In the genomic region with DNA sequence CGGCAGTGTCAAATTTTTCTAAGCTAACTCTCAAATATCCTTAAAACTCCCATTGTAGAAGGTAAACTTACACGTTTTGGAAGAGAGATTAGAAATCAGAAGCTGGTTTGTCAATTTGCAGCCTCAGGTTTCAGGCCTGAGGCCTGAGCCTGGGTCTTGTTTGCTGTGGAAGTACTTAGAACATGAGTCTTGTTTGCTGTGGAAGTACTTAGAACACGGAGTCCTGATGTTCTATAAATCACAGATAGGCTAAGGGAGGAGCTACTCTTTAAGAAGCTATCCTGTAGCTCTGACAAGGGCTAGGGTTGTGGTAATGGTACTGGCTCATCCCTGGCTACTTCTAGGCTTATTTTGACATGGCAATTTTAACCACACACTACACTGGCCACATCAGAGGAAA, we compare ENCODE assay signal across 21 cellular contexts.
DNase-seq lines count a peak whose midpoint lies in the region; ATAC-seq and TF ChIP-seq lines count a peak whose summit lies in the region.
"Had no signal": no experiment of that assay in that cellular context is flagged by ENCODE, and none has a peak within 500 bp of the region (broad histone marks: within the 10 kb centered on the region; RNA-seq: fewer than 3 reads in every experiment).

No MANE protein-coding gene starts in this region.

- peak overlapping the region; percentile 53 for H3K27ac Mint-ChIP-seq in activated T-cell treated with anti-CD3 and anti-CD28 coated beads, Interleukin-2, amount 50 U/mL, for 24 hours
- peak overlapping the region; percentile 57 for H3K27ac Mint-ChIP-seq in central memory CD8-positive, alpha-beta T cell (ENCODE audit: low read depth)
- H3K27ac Mint-ChIP-seq: B cell had no signal

- no peaks in the 10 kb centered on the region for H3K9me3 Mint-ChIP-seq in activated T-cell treated with anti-CD3 and anti-CD28 coated beads, Interleukin-2, amount 50 U/mL, for 24 hours
- no peaks in the 10 kb centered on the region for H3K9me3 Mint-ChIP-seq in central memory CD8-positive, alpha-beta T cell

- ATAC-seq in Panc1 = no peak
- no peak for ATAC-seq in central memory CD8-positive, alpha-beta T cell (replicated peaks; ENCODE audit: extremely low read depth, poor library complexity, severe bottlenecking)
- ATAC-seq in upper lobe of left lung (ENCODE audit: low FRiP score in 2 of 2) = peak; percentile 40 to 78
- ATAC-seq in HG03565 (IDR thresholded peaks at IDR 0.05; ENCODE audit: unreplicated experiment) = no peak
- ATAC-seq in HG03280 (IDR thresholded peaks at IDR 0.05; ENCODE audit: unreplicated experiment) = no peak
- no peak for ATAC-seq in HG02588 (IDR thresholded peaks at IDR 0.05; ENCODE audit: unreplicated experiment)

- H3K27me3 ChIP-seq in Panc1 (ENCODE audit: control insufficient read depth, insufficient read depth, low read length) (no peaks in the 10 kb centered on the region), upper lobe of left lung (no peaks in the 10 kb centered on the region)

- peaks cover 72% of the 10 kb centered on the region for H3K4me1 Mint-ChIP-seq in activated T-cell treated with anti-CD3 and anti-CD28 coated beads, Interleukin-2, amount 50 U/mL, for 24 hours (ENCODE audit: low read depth)
- H3K4me1 Mint-ChIP-seq in central memory CD8-positive, alpha-beta T cell = peaks cover 54% of the 10 kb centered on the region

- peaks cover 51% of the 10 kb centered on the region for H3K36me3 Mint-ChIP-seq in activated T-cell treated with anti-CD3 and anti-CD28 coated beads, Interleukin-2, amount 50 U/mL, for 24 hours (ENCODE audit: low read depth)
- peaks cover 8% of the 10 kb centered on the region for H3K36me3 Mint-ChIP-seq in central memory CD8-positive, alpha-beta T cell (ENCODE audit: insufficient read depth)

- H3K36me3 ChIP-seq in Panc1 (ENCODE audit: control insufficient read depth, insufficient read depth, low read length) (no peaks in the 10 kb centered on the region), upper lobe of left lung (peaks cover 0 to 11% (median 2%) of the 10 kb centered on the region in 4 donors)

- no peaks in the 10 kb centered on the region for H3K9me3 ChIP-seq in Panc1 (ENCODE audit: control insufficient read depth, insufficient read depth, low read depth, low read length)
- no peaks in the 10 kb centered on the region for H3K9me3 ChIP-seq in upper lobe of left lung

- 68 to 75% methylated on average over 3 of the region's 3 CpGs for WGBS in upper lobe of left lung, 2 donors

- DNase-seq in activated T-cell treated with anti-CD3 and anti-CD28 coated beads, Interleukin-2, amount 50 U/mL, for 24 hours = no peak
- DNase-seq in activated T-cell treated with anti-CD3 and anti-CD28 coated beads for 4 hours (no peak), Panc1 (ENCODE audit: low read depth, low spot score) (no peak), upper lobe of left lung (peak in 1 of 2 donors; percentile 49)
- DNase-seq in central memory CD8-positive, alpha-beta T cell (ENCODE audit: low spot score in 2 of 2) = no peak
- DNase-seq: COR-L47, DMS 273 treated with DMSO at 0.1 percent for 48 hours, GDM1, GOT3, NCI-H1417, NCI-H187, NCI-H2107, NCI-H510A, NCI-H774, RPMI8226, SHP77 treated with DMSO at 0.1 percent for 48 hours had no signal

- H3K27me3 Mint-ChIP-seq in activated T-cell treated with anti-CD3 and anti-CD28 coated beads, Interleukin-2, amount 50 U/mL, for 24 hours = no peaks in the 10 kb centered on the region
- H3K27me3 Mint-ChIP-seq in central memory CD8-positive, alpha-beta T cell = no peaks in the 10 kb centered on the region
- H3K27me3 Mint-ChIP-seq: B cell had no signal

- H3K4me3 Mint-ChIP-seq in activated T-cell treated with anti-CD3 and anti-CD28 coated beads, Interleukin-2, amount 50 U/mL, for 24 hours = no peak overlapping the region
- no peak overlapping the region for H3K4me3 Mint-ChIP-seq in central memory CD8-positive, alpha-beta T cell
- H3K4me3 Mint-ChIP-seq: B cell had no signal

- TF ChIP-seq CTCF in Panc1 (IDR thresholded peaks at IDR 0.05) (no peak), upper lobe of left lung (IDR thresholded peaks at IDR 0.05) (no peak)

- H3K4me3 ChIP-seq in Panc1 (ENCODE audit: low read depth in 2 of 2, low read length in 2 of 2) = no peak overlapping the region
- H3K4me3 ChIP-seq in upper lobe of left lung = no peak overlapping the region

- no TSS peak for BruUV-seq in Panc1 (replicated peaks; lab: Mats Ljungman, UMichigan)

- no peak for TF ChIP-seq EP300 in upper lobe of left lung (IDR thresholded peaks at IDR 0.05)

- TF ChIP-seq POLR2A in upper lobe of left lung (IDR thresholded peaks at IDR 0.05) = no peak

- intact Hi-C loops in Panc1 (cut with micrococcal nuclease; ENCODE audit: unreplicated experiment) = loop anchor here (5.0 kb wide), 2 partner anchors 276 to 491 kb away; a partner anchor contains a TSS

- in situ Hi-C loops in Panc1 (cut with HindIII; ENCODE audit: low pct_unique_long_range_greater_than_20kb, low sequenced_read_pairs) = no loop called here

- H3K27ac ChIP-seq in Panc1 (ENCODE audit: low read length) (0 out of 2 replicates have a peak overlapping the region, but pooled peaks have one; percentile 37), upper lobe of left lung (peak overlapping the region in 1 of 4 donors; percentile 46)
- H3K27ac ChIP-seq: KMS-11 had no signal

- CTCF ChIA-PET in Panc1 (lab: Charles Lee) = interaction anchor here (0.6 to 1.1 kb wide), 4 partner anchors 11 to 127 kb away, joined by 3 to 4 read pairs (median 4); no protein-coding TSS in a partner anchor

- POLR2A ChIA-PET in Panc1 (lab: Charles Lee) = interaction anchor here (0.6 kb wide), 1 partner anchor 28 kb away, joined by 4 read pairs; no protein-coding TSS in a partner anchor

- H3K4me1 ChIP-seq in Panc1 (ENCODE audit: control insufficient read depth, insufficient read depth, low read length) = peaks cover 35% of the 10 kb centered on the region
- H3K4me1 ChIP-seq in upper lobe of left lung = peaks cover 10 to 33% (median 21%) of the 10 kb centered on the region in 4 donors

Comparison
In these comparisons a context has a peak if more than half of its experiments do, and no peak if none do; other contexts are left out.
1. ATAC-seq: peak in upper lobe of left lung (2 of 2); none in Panc1 (single experiment), central memory CD8-positive, alpha-beta T cell (single experiment), HG03565 (single experiment), HG03280 (single experiment) and HG02588 (single experiment).